In the genomic region with DNA sequence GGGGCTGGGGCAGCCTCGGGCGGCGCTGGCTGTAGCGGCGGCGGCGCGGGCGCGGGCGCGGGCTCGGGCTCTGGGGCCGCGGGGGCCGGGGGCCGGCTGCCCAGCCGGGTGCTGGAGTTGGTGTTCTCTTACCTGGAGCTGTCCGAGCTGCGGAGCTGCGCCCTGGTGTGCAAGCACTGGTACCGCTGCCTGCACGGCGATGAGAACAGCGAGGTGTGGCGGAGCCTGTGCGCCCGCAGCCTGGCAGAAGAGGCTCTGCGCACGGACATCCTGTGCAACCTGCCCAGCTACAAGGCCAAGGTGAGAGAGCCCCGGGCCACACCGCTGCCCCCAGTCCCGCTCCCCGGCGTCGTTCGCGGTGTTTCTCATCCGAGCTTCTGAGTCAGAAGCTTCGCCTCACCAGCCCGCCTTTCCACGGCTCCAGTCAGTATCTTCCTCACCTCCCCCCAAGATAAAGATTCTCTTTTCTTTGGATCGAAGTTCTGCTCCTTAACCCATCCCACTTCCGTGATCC, we compare ENCODE assay signal across 8 cellular contexts. TPM values are rescaled to one million over a fixed set of nuclear protein-coding genes. Genes with fewer than 3 reads are reported as not detected.
DNase-seq lines count a peak whose midpoint lies in the region; ATAC-seq and TF ChIP-seq lines count a peak whose summit lies in the region.

No MANE protein-coding gene starts in this region.

- H3K4me1 ChIP-seq in RWPE2 (ENCODE audit: insufficient read depth, poor library complexity, severe bottlenecking): peaks cover 20% of the 10 kb centered on the region
- peaks cover 4% of the 10 kb centered on the region for H3K4me1 ChIP-seq in right cardiac atrium (ENCODE audit: control insufficient read depth, insufficient read depth, low read length)
- peaks cover 0 to 29% (median 27%) of the 10 kb centered on the region in 4 donors for H3K4me1 ChIP-seq in sigmoid colon

- ATAC-seq in GM18873 (IDR thresholded peaks at IDR 0.05; ENCODE audit: low FRiP score, unreplicated experiment) (peak; percentile 24), HG03159 (IDR thresholded peaks at IDR 0.05; ENCODE audit: unreplicated experiment) (peak; percentile 47), RWPE2 (ENCODE audit: low read depth) (peak; percentile 59), right cardiac atrium (peak in 1 of 2 donors; percentile 15)

- H3K9me3 ChIP-seq in RWPE2 (ENCODE audit: severe bottlenecking) (no peaks in the 10 kb centered on the region), right cardiac atrium (ENCODE audit: control insufficient read depth, low read length) (no peaks in the 10 kb centered on the region), sigmoid colon (no peaks in the 10 kb centered on the region)

- H3K9me3 Mint-ChIP-seq in activated naive CD8-positive, alpha-beta T cell treated with anti-CD3 and anti-CD28 coated beads for 36 hours: no peaks in the 10 kb centered on the region

- WGBS in right cardiac atrium: under 1% methylated on average over 44 of the region's 44 CpGs
- WGBS in sigmoid colon, 2 donors: 1% methylated on average over 44 of the region's 44 CpGs

- peaks cover 13% of the 10 kb centered on the region for H3K36me3 Mint-ChIP-seq in activated naive CD8-positive, alpha-beta T cell treated with anti-CD3 and anti-CD28 coated beads for 36 hours

- intact Hi-C loops in right cardiac atrium (cut with DNase I): no loop called here
- intact Hi-C loops in sigmoid colon (cut with DNase I): loop anchor here (2.0 kb wide), 2 partner anchors 66 to 374 kb away; partner anchors contain the start of genes NCBP2 and RNF168

- DNase-seq in AG04449 (ENCODE audit: low read depth, low spot score): no peak
- peak; percentile 64 for DNase-seq in RWPE2 (ENCODE audit: low spot score)
- DNase-seq in activated naive CD8-positive, alpha-beta T cell treated with anti-CD3 and anti-CD28 coated beads for 36 hours: peak; percentile 47
- peak; percentile 47 to 76 (median 75) for DNase-seq in right cardiac atrium
- peak; percentile 74 for DNase-seq in sigmoid colon
- no peak for DNase-seq in pons (ENCODE audit: low spot score)

- CTCF ChIA-PET in AG04449 (lab: Yijun Ruan, JAX): interaction anchor here (0.7 to 1.6 kb wide), 2 partner anchors 15 to 47 kb away, joined by 3 to 5 read pairs; no protein-coding TSS in a partner anchor

- TF ChIP-seq POLR2A in sigmoid colon (IDR thresholded peaks at IDR 0.05): no peak

- peak overlapping the region; percentile 100 for H3K4me3 ChIP-seq in AG04449 (ENCODE audit: low read depth, low read length)
- peak overlapping the region; percentile 96 for H3K4me3 ChIP-seq in RWPE2 (ENCODE audit: severe bottlenecking)
- H3K4me3 ChIP-seq in right cardiac atrium (ENCODE audit: low read length): peak overlapping the region; percentile 83
- H3K4me3 ChIP-seq in sigmoid colon: peak overlapping the region; percentile 65 to 97 (median 76)

- H3K27ac Mint-ChIP-seq in activated naive CD8-positive, alpha-beta T cell treated with anti-CD3 and anti-CD28 coated beads for 36 hours: peak overlapping the region; percentile 78

- H3K27ac ChIP-seq in RWPE2 (ENCODE audit: poor library complexity, severe bottlenecking) (peak overlapping the region; percentile 66), right cardiac atrium (ENCODE audit: low read length) (peak overlapping the region; percentile 45), sigmoid colon (peak overlapping the region; percentile 83 to 97 (median 88))

- peaks cover 32% of the 10 kb centered on the region for H3K4me1 Mint-ChIP-seq in activated naive CD8-positive, alpha-beta T cell treated with anti-CD3 and anti-CD28 coated beads for 36 hours

- TF ChIP-seq CTCF in AG04449 (IDR thresholded peaks at IDR 0.05; ENCODE audit: insufficient read depth, low read length, missing control alignments): no peak
- no peak for TF ChIP-seq CTCF in RWPE2 (IDR thresholded peaks at IDR 0.05; ENCODE audit: poor library complexity, severe bottlenecking)
- no peak for TF ChIP-seq CTCF in sigmoid colon (IDR thresholded peaks at IDR 0.05)

- H3K27me3 ChIP-seq in RWPE2 (ENCODE audit: insufficient read depth, poor library complexity, severe bottlenecking) (no peaks in the 10 kb centered on the region), right cardiac atrium (ENCODE audit: control insufficient read depth, insufficient read depth) (no peaks in the 10 kb centered on the region), sigmoid colon (no peaks in the 10 kb centered on the region)

- H3K27me3 Mint-ChIP-seq in activated naive CD8-positive, alpha-beta T cell treated with anti-CD3 and anti-CD28 coated beads for 36 hours: no peaks in the 10 kb centered on the region

- TF ChIP-seq EP300 in sigmoid colon (IDR thresholded peaks at IDR 0.05): no peak

- POLR2A ChIA-PET in AG04449 (lab: Yijun Ruan, JAX): interaction anchor here (0.6 kb wide), 1 partner anchor 810 kb away, joined by 3 read pairs; no protein-coding TSS in a partner anchor

- H3K36me3 ChIP-seq in RWPE2 (ENCODE audit: low read depth) (peaks cover 22% of the 10 kb centered on the region), sigmoid colon (peaks cover 0 to 6% (median 0%) of the 10 kb centered on the region in 4 donors)

- H3K4me3 Mint-ChIP-seq in activated naive CD8-positive, alpha-beta T cell treated with anti-CD3 and anti-CD28 coated beads for 36 hours: peak overlapping the region; percentile 89

RNA-seq across cellular contexts. Expression of gene FBXO45, which starts 0.6 kb away (rescaled TPM):
- 10 to 100 TPM; 26.1 to 26.3 TPM for total RNA-seq in activated naive CD8-positive, alpha-beta T cell treated with anti-CD3 and anti-CD28 coated beads for 36 hours
- 1 to 10 TPM; 4.9 to 7.6 (median 6.9) TPM for total RNA-seq in right cardiac atrium
- 3.0 TPM for polyA plus RNA-seq in right cardiac atrium
- total RNA-seq in sigmoid colon: 10 to 100 TPM in 1 of 4 donors, 1 to 10 TPM in 3; 6.5 to 10.9 (median 8.1) TPM
- 1 to 10 TPM; 4.8 to 8.2 (median 5.1) TPM for polyA plus RNA-seq in sigmoid colon

RNA-seq across cellular contexts. Expression of gene WDR53, which starts 0.7 kb away (rescaled TPM):
- total RNA-seq in activated naive CD8-positive, alpha-beta T cell treated with anti-CD3 and anti-CD28 coated beads for 36 hours: 10 to 100 TPM; 27.3 to 27.5 TPM
- total RNA-seq in right cardiac atrium (10 to 100 TPM in 2 of 4 donors, 1 to 10 TPM in 2; 8.3 to 10.2 (median 9.6) TPM), sigmoid colon (1 to 10 TPM; 2.9 to 7.2 (median 4.6) TPM)
- polyA plus RNA-seq in right cardiac atrium (10.3 TPM), sigmoid colon (10 to 100 TPM in 1 of 3 donors, 1 to 10 TPM in 2; 6.2 to 11.4 (median 9.8) TPM)

RNA-seq across cellular contexts. Expression of gene SMCO1, which starts 53.9 kb away (rescaled TPM):
- not detected for total RNA-seq in activated naive CD8-positive, alpha-beta T cell treated with anti-CD3 and anti-CD28 coated beads for 36 hours
- total RNA-seq in right cardiac atrium: 10 to 100 TPM; 12.1 to 48.1 (median 34.7) TPM
- polyA plus RNA-seq in right cardiac atrium: 46.1 TPM
- not detected for total RNA-seq in sigmoid colon
- polyA plus RNA-seq in sigmoid colon: not detected

Comparison
In these comparisons a context has a peak if more than half of its experiments do, and no peak if none do; other contexts are left out.
1. DNase-seq: peak in RWPE2 (single experiment), activated naive CD8-positive, alpha-beta T cell treated with anti-CD3 and anti-CD28 coated beads for 36 hours (single experiment), right cardiac atrium (3 of 3) and sigmoid colon (single experiment); none in AG04449 (single experiment) and pons (single experiment).
2. RNA of gene SMCO1, which starts 53.9 kb away (total RNA-seq): 12.1 to 48.1 TPM in right cardiac atrium; not detected in activated naive CD8-positive, alpha-beta T cell treated with anti-CD3 and anti-CD28 coated beads for 36 hours and not detected in sigmoid colon; every median in the first group is over 10 times any median in the second.
3. Peak in every context shown above with its lines, with median percentiles within 50 percentile points of each other: H3K4me3 ChIP-seq and H3K27ac ChIP-seq.